15 cellular contexts compared by ENCODE assay signal in the genomic region with DNA sequence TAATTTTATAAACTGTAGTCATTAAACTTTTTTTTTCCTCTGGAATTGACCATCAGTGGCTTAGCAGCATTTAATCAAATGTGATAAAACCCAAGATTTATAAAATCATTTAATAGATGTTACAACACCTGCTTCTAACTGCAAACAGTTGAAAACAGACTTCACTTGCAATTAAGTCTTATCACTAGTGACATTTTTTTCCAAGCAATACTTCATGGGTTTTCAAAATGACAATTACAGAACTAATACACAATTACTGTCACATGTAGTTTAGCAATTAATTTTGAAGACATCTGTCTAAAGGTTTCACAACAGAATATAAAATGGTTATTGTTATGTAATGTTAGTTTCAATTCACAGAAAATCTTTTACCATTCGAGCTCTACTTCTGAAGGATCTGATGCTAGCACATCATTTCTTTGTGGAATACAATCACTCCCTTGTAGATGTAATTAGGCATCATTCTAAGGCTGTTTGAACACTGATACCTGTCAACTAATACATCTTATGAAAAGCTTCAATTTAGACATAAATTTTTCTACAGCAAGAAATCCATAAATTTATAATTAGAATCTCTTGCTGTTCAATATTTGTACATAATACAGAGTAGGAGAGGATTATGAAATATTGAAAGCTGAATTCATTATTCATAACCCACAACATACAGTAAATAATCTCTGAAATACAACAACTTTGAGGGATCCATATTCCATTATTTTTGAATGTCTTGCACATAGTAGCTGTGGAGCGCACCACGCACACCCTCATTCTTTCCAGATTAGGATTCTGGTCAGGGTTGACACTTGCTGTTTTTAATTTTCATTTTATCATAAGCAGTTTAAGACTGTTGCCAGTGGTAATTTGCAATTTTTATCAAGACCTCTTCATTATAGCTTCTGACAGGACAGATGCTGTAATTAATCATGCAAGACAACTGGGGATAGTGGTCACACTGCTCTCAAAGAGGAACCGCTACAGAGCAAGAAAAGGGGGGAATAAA.
"Had no signal": no experiment of that assay in that cellular context is flagged by ENCODE, and none has a peak within 500 bp of the region (broad histone marks: within the 10 kb centered on the region; RNA-seq: fewer than 3 reads in every experiment).

No MANE protein-coding gene starts in this region.

- H3K27me3 Mint-ChIP-seq: central memory CD8-positive, alpha-beta T cell had no signal

- H3K9me3 Mint-ChIP-seq: central memory CD8-positive, alpha-beta T cell had no signal

- H3K4me1 Mint-ChIP-seq: central memory CD8-positive, alpha-beta T cell; natural killer cell; stimulated activated naive B cell treated with anti-CD40 and anti-IgM and Interleukin-4, amounts not matched to agents 10 μg/mL and 1 μg/mL and 100 μg/mL, for 72 hours had no signal

- H3K27ac Mint-ChIP-seq: activated T-cell treated with anti-CD3 and anti-CD28 coated beads, Interleukin-2, amount 50 U/mL, for 72 hours; natural killer cell; stimulated activated naive B cell treated with anti-CD40 and anti-IgM and Interleukin-4, amounts not matched to agents 10 μg/mL and 1 μg/mL and 100 μg/mL, for 72 hours had no signal

- H3K4me3 ChIP-seq: colonic mucosa, lung, thoracic aorta, upper lobe of left lung had no signal

- H3K36me3 ChIP-seq: colonic mucosa, thoracic aorta had no signal

- ATAC-seq: activated T-cell treated with anti-CD3 and anti-CD28 coated beads, Interleukin-2, amount 50 U/mL, for 72 hours; left lobe of liver; natural killer cell; stimulated activated naive B cell treated with anti-CD40 and anti-IgM and Interleukin-4, amounts not matched to agents 10 μg/mL and 1 μg/mL and 100 μg/mL, for 72 hours had no signal

- H3K27me3 ChIP-seq: colonic mucosa, upper lobe of left lung had no signal

- H3K27ac ChIP-seq: colonic mucosa, thoracic aorta, upper lobe of left lung had no signal

- H3K9me3 ChIP-seq: colonic mucosa, upper lobe of left lung had no signal

- H3K4me1 ChIP-seq: colonic mucosa, upper lobe of left lung had no signal

- DNase-seq: activated CD4-positive, alpha-beta T cell treated with anti-CD3 and anti-CD28 coated beads, Interleukin-2, amount 50 U/mL, for 4 hours; activated effector memory CD4-positive, alpha-beta T cell treated with anti-CD3 and anti-CD28 coated beads, Interleukin-2, amount 50 U/mL, for 16 hours; activated naive CD4-positive, alpha-beta T cell treated with anti-CD3 and anti-CD28 coated beads, Interleukin-2, amount 50 U/mL, for 16 hours; activated T-cell treated with anti-CD3 and anti-CD28 coated beads, Interleukin-2, amount 50 U/mL, for 72 hours; aorta; colonic mucosa; foreskin melanocyte; kidney; natural killer cell; stimulated activated naive B cell treated with anti-CD40 and anti-IgM and Interleukin-4, amounts not matched to agents 10 μg/mL and 1 μg/mL and 100 μg/mL, for 72 hours; upper lobe of left lung had no signal

- H3K4me3 Mint-ChIP-seq: activated T-cell treated with anti-CD3 and anti-CD28 coated beads, Interleukin-2, amount 50 U/mL, for 72 hours; central memory CD8-positive, alpha-beta T cell; natural killer cell; stimulated activated naive B cell treated with anti-CD40 and anti-IgM and Interleukin-4, amounts not matched to agents 10 μg/mL and 1 μg/mL and 100 μg/mL, for 72 hours had no signal

- H3K36me3 Mint-ChIP-seq: natural killer cell; stimulated activated naive B cell treated with anti-CD40 and anti-IgM and Interleukin-4, amounts not matched to agents 10 μg/mL and 1 μg/mL and 100 μg/mL, for 72 hours had no signal
